Comparison of ENCODE assay signal across 8 cellular contexts in genomic region chr4:169604131-169604900, GRCh38. TPM values are rescaled to one million over a fixed set of nuclear protein-coding genes. Genes with fewer than 3 reads are reported as not detected.
A peak's percentile ranks its signal among the peaks of the same experiment; 100 is the strongest.
DNase-seq lines count a peak whose midpoint lies in the region; ATAC-seq lines count a peak whose summit lies in the region.

No MANE protein-coding gene starts in this region.

- no peaks in the 10 kb centered on the region for H3K27me3 Mint-ChIP-seq in activated T-cell treated with anti-CD3 and anti-CD28 coated beads, Interleukin-2, amount 50 U/mL, for 4 hours (ENCODE audit: low read depth)
- H3K27me3 Mint-ChIP-seq in activated naive CD8-positive, alpha-beta T cell treated with anti-CD3 and anti-CD28 coated beads, Interleukin-2, amount 10 ng/mL, durations not matched to agents 7 days and 5 days = no peaks in the 10 kb centered on the region
- no peaks in the 10 kb centered on the region for H3K27me3 Mint-ChIP-seq in natural killer cell treated with Interleukin-12 subunit alpha and Interleukin-12 subunit beta and Interleukin-15 and Interleukin-18, amount 100 ng/mL, for 72 hours

- H3K36me3 Mint-ChIP-seq in activated T-cell treated with anti-CD3 and anti-CD28 coated beads, Interleukin-2, amount 50 U/mL, for 4 hours (ENCODE audit: insufficient read depth) = peaks cover 20% of the 10 kb centered on the region
- peaks cover 26% of the 10 kb centered on the region for H3K36me3 Mint-ChIP-seq in activated naive CD8-positive, alpha-beta T cell treated with anti-CD3 and anti-CD28 coated beads, Interleukin-2, amount 10 ng/mL, durations not matched to agents 7 days and 5 days
- H3K36me3 Mint-ChIP-seq in natural killer cell treated with Interleukin-12 subunit alpha and Interleukin-12 subunit beta and Interleukin-15 and Interleukin-18, amount 100 ng/mL, for 72 hours = no peaks in the 10 kb centered on the region

- POLR2A ChIA-PET in activated naive CD8-positive, alpha-beta T cell treated with anti-CD3 and anti-CD28 coated beads, Interleukin-2, amount 10 ng/mL, durations not matched to agents 7 days and 5 days (lab: Charles Lee) = no interaction called here

- H3K9me3 Mint-ChIP-seq in activated T-cell treated with anti-CD3 and anti-CD28 coated beads, Interleukin-2, amount 50 U/mL, for 4 hours = no peaks in the 10 kb centered on the region
- no peaks in the 10 kb centered on the region for H3K9me3 Mint-ChIP-seq in activated naive CD8-positive, alpha-beta T cell treated with anti-CD3 and anti-CD28 coated beads, Interleukin-2, amount 10 ng/mL, durations not matched to agents 7 days and 5 days
- no peaks in the 10 kb centered on the region for H3K9me3 Mint-ChIP-seq in natural killer cell treated with Interleukin-12 subunit alpha and Interleukin-12 subunit beta and Interleukin-15 and Interleukin-18, amount 100 ng/mL, for 72 hours

- H3K27ac Mint-ChIP-seq in activated naive CD8-positive, alpha-beta T cell treated with anti-CD3 and anti-CD28 coated beads, Interleukin-2, amount 10 ng/mL, durations not matched to agents 7 days and 5 days = no peak overlapping the region
- H3K27ac Mint-ChIP-seq in natural killer cell treated with Interleukin-12 subunit alpha and Interleukin-12 subunit beta and Interleukin-15 and Interleukin-18, amount 100 ng/mL, for 72 hours = peak overlapping the region; percentile 60 to 88

- ATAC-seq in activated T-cell treated with anti-CD3 and anti-CD28 coated beads, Interleukin-2, amount 50 U/mL, for 4 hours = peak; percentile 84 to 93
- ATAC-seq in HG03196 (IDR thresholded peaks at IDR 0.05; ENCODE audit: unreplicated experiment) (peak; percentile 77), HG02623 (IDR thresholded peaks at IDR 0.05; ENCODE audit: unreplicated experiment) (no peak)
- peak; percentile 82 for ATAC-seq in activated naive CD8-positive, alpha-beta T cell treated with anti-CD3 and anti-CD28 coated beads, Interleukin-2, amount 10 ng/mL, durations not matched to agents 7 days and 5 days (ENCODE audit: low read depth)
- ATAC-seq in natural killer cell treated with Interleukin-12 subunit alpha and Interleukin-12 subunit beta and Interleukin-15 and Interleukin-18, amount 100 ng/mL, for 72 hours = peak; percentile 73 to 92

- H3K4me1 Mint-ChIP-seq in activated T-cell treated with anti-CD3 and anti-CD28 coated beads, Interleukin-2, amount 50 U/mL, for 4 hours (ENCODE audit: low read depth) = peaks cover 25% of the 10 kb centered on the region
- peaks cover 19% of the 10 kb centered on the region for H3K4me1 Mint-ChIP-seq in activated naive CD8-positive, alpha-beta T cell treated with anti-CD3 and anti-CD28 coated beads, Interleukin-2, amount 10 ng/mL, durations not matched to agents 7 days and 5 days
- peaks cover 8 to 27% of the 10 kb centered on the region in 2 donors for H3K4me1 Mint-ChIP-seq in natural killer cell treated with Interleukin-12 subunit alpha and Interleukin-12 subunit beta and Interleukin-15 and Interleukin-18, amount 100 ng/mL, for 72 hours (ENCODE audit: low read depth in 2 of 2)

- DNase-seq in activated T-cell treated with anti-CD3 and anti-CD28 coated beads, Interleukin-2, amount 50 U/mL, for 4 hours = no peak
- no peak for DNase-seq in activated T-cell treated with anti-CD3 and anti-CD28 coated beads, Interleukin-2, amount 50 U/mL, for 1 hour
- no peak for DNase-seq in activated naive CD8-positive, alpha-beta T cell treated with anti-CD3 and anti-CD28 coated beads, Interleukin-2, amount 10 ng/mL, durations not matched to agents 7 days and 5 days
- DNase-seq in natural killer cell treated with Interleukin-12 subunit alpha and Interleukin-12 subunit beta and Interleukin-15 and Interleukin-18, amount 100 ng/mL, for 72 hours (ENCODE audit: low spot score) = no peak
- DNase-seq in DMS153 treated with DMSO at 0.1 percent for 48 hours (lab: John Stamatoyannopoulos, UW; ENCODE audit: unreplicated experiment) (no peak), SHP77 treated with DMSO at 0.1 percent for 48 hours (lab: John Stamatoyannopoulos, UW) (no peak)

- H3K4me3 Mint-ChIP-seq in activated T-cell treated with anti-CD3 and anti-CD28 coated beads, Interleukin-2, amount 50 U/mL, for 4 hours = no peak overlapping the region
- H3K4me3 Mint-ChIP-seq in activated naive CD8-positive, alpha-beta T cell treated with anti-CD3 and anti-CD28 coated beads, Interleukin-2, amount 10 ng/mL, durations not matched to agents 7 days and 5 days = no peak overlapping the region
- H3K4me3 Mint-ChIP-seq in natural killer cell treated with Interleukin-12 subunit alpha and Interleukin-12 subunit beta and Interleukin-15 and Interleukin-18, amount 100 ng/mL, for 72 hours = peak overlapping the region; percentile 40

RNA-seq across cellular contexts. Expression of gene NEK1, which starts 8.1 kb away (rescaled TPM):
- 1 to 10 TPM; 6.0 to 6.6 (median 6.6) TPM for total RNA-seq in activated T-cell treated with anti-CD3 and anti-CD28 coated beads, Interleukin-2, amount 50 U/mL, for 4 hours
- 10 to 100 TPM; 15.4 to 16.9 TPM for total RNA-seq in activated naive CD8-positive, alpha-beta T cell treated with anti-CD3 and anti-CD28 coated beads, Interleukin-2, amount 10 ng/mL, durations not matched to agents 7 days and 5 days
- 10 to 100 TPM in 1 of 2 donors, 1 to 10 TPM in 1; 9.8 to 20.6 TPM for total RNA-seq in natural killer cell treated with Interleukin-12 subunit alpha and Interleukin-12 subunit beta and Interleukin-15 and Interleukin-18, amount 100 ng/mL, for 72 hours

RNA-seq across cellular contexts. Expression of gene CLCN3, which starts 16.1 kb away (rescaled TPM):
- total RNA-seq in activated T-cell treated with anti-CD3 and anti-CD28 coated beads, Interleukin-2, amount 50 U/mL, for 4 hours = 10 to 100 TPM; 16.0 to 17.4 (median 16.0) TPM
- total RNA-seq in activated naive CD8-positive, alpha-beta T cell treated with anti-CD3 and anti-CD28 coated beads, Interleukin-2, amount 10 ng/mL, durations not matched to agents 7 days and 5 days = 10 to 100 TPM; 26.3 to 28.5 TPM
- total RNA-seq in natural killer cell treated with Interleukin-12 subunit alpha and Interleukin-12 subunit beta and Interleukin-15 and Interleukin-18, amount 100 ng/mL, for 72 hours = 10 to 100 TPM; 21.8 to 24.9 TPM
